Comparison of ENCODE assay signal across 20 cellular contexts in the genomic region with DNA sequence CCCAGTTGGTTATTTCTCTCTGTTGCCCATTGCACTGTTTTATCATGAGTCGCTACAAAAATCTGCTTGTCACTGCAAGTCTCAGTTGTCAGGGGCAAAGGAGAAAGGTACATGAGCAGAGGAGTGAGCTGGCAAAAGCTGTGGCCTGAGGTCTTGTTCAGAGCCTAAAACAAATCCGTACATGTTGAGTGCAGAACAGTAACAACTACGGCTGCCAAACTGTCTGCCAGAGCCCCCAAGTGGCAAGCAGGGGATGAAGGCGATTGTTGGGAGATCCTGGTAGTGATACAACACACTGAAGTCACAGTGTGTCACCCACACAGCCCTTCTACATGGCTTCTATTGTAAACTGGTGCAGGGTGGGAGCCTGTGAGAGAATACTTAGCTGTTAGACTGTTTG. TPM values are rescaled to one million over a fixed set of nuclear protein-coding genes. Genes with fewer than 3 reads are reported as not detected.
DNase-seq lines count a peak whose midpoint lies in the region; TF ChIP-seq lines count a peak whose summit lies in the region.
"Had no signal": no experiment of that assay in that cellular context is flagged by ENCODE, and none has a peak within 500 bp of the region (broad histone marks: within the 10 kb centered on the region; RNA-seq: fewer than 3 reads in every experiment).

No MANE protein-coding gene starts in this region.

- H2AK5ac ChIP-seq in mesenchymal stem cell (ENCODE audit: low read length, severe bottlenecking): no peak overlapping the region

- DNase-seq in G401 (ENCODE audit: low spot score) (peak; percentile 59), OCI-LY7 (ENCODE audit: low spot score) (no peak), epithelial cell of esophagus (ENCODE audit: low read depth) (peak; percentile 27), NOMO-1 treated with dmso at 0.1 percent for 144 hours (lab: John Stamatoyannopoulos, UW; ENCODE audit: unreplicated experiment) (no peak), NCI-H2029 treated with DMSO at 0.1 percent for 48 hours (lab: John Stamatoyannopoulos, UW) (no peak), mesenchymal stem cell (no peak)
- DNase-seq: activated B cell treated with CpG ODN at 0.5 μM for 24 hours; activated CD8-positive, alpha-beta T cell treated with anti-CD3 and anti-CD28 coated beads for 36 hours; activated naive CD4-positive, alpha-beta T cell; CD4-positive, CD25-positive, alpha-beta regulatory T cell; heart left ventricle; immature natural killer cell; IMR-90; pancreas; stimulated activated CD4-positive, alpha-beta T cell treated with anti-CD3 and anti-CD28 coated beads, Interleukin-2, amount 100 ng/mL, for 24 hours; stimulated activated naive CD4-positive, alpha-beta T cell had no signal

- H3K79me2 ChIP-seq in OCI-LY7 (ENCODE audit: insufficient read depth, low read depth, low read length): no peaks in the 10 kb centered on the region

- H3K27me3 ChIP-seq in mesenchymal stem cell (ENCODE audit: control insufficient read depth in 1 of 2, insufficient read depth in 1 of 2, low read length in 2 of 2): no peaks in the 10 kb centered on the region
- H3K27me3 ChIP-seq: heart left ventricle, pancreas had no signal

- H2AFZ ChIP-seq in OCI-LY7 (ENCODE audit: low read length) (no peak overlapping the region), mesenchymal stem cell (ENCODE audit: low read depth, low read length) (no peak overlapping the region)

- H3K9me3 ChIP-seq in OCI-LY7 (ENCODE audit: low read length): no peaks in the 10 kb centered on the region
- no peaks in the 10 kb centered on the region for H3K9me3 ChIP-seq in mesenchymal stem cell (ENCODE audit: control insufficient read depth, low read length)
- H3K9me3 ChIP-seq: heart left ventricle, pancreas had no signal

- CTCF ChIA-PET in OCI-LY7 (lab: Charles Lee; ENCODE audit: unreplicated experiment): no interaction called here

- in situ Hi-C loops in G401 (cut with HindIII; ENCODE audit: low sequenced_read_pairs): no loop called here

- intact Hi-C loops in OCI-LY7 (cut with micrococcal nuclease; ENCODE audit: unreplicated experiment): no loop called here

- no peak overlapping the region for H3K4me3 Mint-ChIP-seq in nephron
- H3K4me3 Mint-ChIP-seq: activated B cell treated with CpG ODN at 0.5 μM for 24 hours; activated CD8-positive, alpha-beta T cell treated with anti-CD3 and anti-CD28 coated beads for 36 hours; CD4-positive, CD25-positive, alpha-beta regulatory T cell; central memory CD8-positive, alpha-beta T cell; immature natural killer cell had no signal

- no peak overlapping the region for H3K27ac ChIP-seq in OCI-LY7 (ENCODE audit: low read depth, low read length, poor library complexity, severe bottlenecking)
- H3K27ac ChIP-seq in mesenchymal stem cell (ENCODE audit: low read length, poor library complexity, severe bottlenecking): no peak overlapping the region
- H3K27ac ChIP-seq: heart left ventricle, pancreas, SK-N-MC had no signal

- H3K4ac ChIP-seq in mesenchymal stem cell (ENCODE audit: low read depth in 1 of 2, low read length in 2 of 2): no peak overlapping the region

- H3K36me3 Mint-ChIP-seq in nephron (ENCODE audit: low read depth): no peaks in the 10 kb centered on the region
- H3K36me3 Mint-ChIP-seq: CD4-positive, CD25-positive, alpha-beta regulatory T cell; immature natural killer cell had no signal

- H4K20me1 ChIP-seq in OCI-LY7 (ENCODE audit: insufficient read depth, low read length): no peaks in the 10 kb centered on the region

- no peak overlapping the region for H3K4me3 ChIP-seq in OCI-LY7 (ENCODE audit: low read depth, low read length, poor library complexity, severe bottlenecking)
- H3K4me3 ChIP-seq in epithelial cell of esophagus (ENCODE audit: low read length): no peak overlapping the region
- H3K4me3 ChIP-seq in mesenchymal stem cell (ENCODE audit: insufficient read depth in 1 of 2, low read depth in 1 of 2, low read length in 2 of 2): no peak overlapping the region
- H3K4me3 ChIP-seq: GM12878, heart left ventricle, pancreas, SK-N-MC had no signal

- H4K91ac ChIP-seq in mesenchymal stem cell (ENCODE audit: low read length): no peak overlapping the region

- H3K9ac ChIP-seq in mesenchymal stem cell (ENCODE audit: low read length): no peak overlapping the region

- H3K14ac ChIP-seq in mesenchymal stem cell (ENCODE audit: low read length in 2 of 2): no peak overlapping the region

- TF ChIP-seq CTCF in OCI-LY7 (conservative IDR thresholded peaks at IDR 0.05; ENCODE audit: low read length) (0 out of 2 replicates have a peak, but pooled peaks have one; percentile 27), epithelial cell of esophagus (IDR thresholded peaks at IDR 0.05; ENCODE audit: insufficient read depth, low read depth, low read length, missing control alignments) (no peak), nephron (IDR thresholded peaks at IDR 0.05; ENCODE audit: unreplicated experiment in 3 of 3) (no peak)

- 49% methylated on average over 4 of the region's 4 CpGs for whole genome bisulfite sequencing in mesenchymal stem cell

- no peaks in the 10 kb centered on the region for H3K9me2 ChIP-seq in OCI-LY7 (ENCODE audit: insufficient read depth, low read length)

- no peaks in the 10 kb centered on the region for H3K4me1 ChIP-seq in OCI-LY7 (ENCODE audit: insufficient read depth, low read length, poor library complexity, severe bottlenecking)
- H3K4me1 ChIP-seq in mesenchymal stem cell (ENCODE audit: control insufficient read depth, insufficient read depth, low read depth, low read length): no peaks in the 10 kb centered on the region
- H3K4me1 ChIP-seq: pancreas had no signal

- no peaks in the 10 kb centered on the region for H3K9me3 Mint-ChIP-seq in nephron
- H3K9me3 Mint-ChIP-seq: activated B cell treated with CpG ODN at 0.5 μM for 24 hours had no signal

- no peaks in the 10 kb centered on the region for H3K79me1 ChIP-seq in mesenchymal stem cell (replicated peaks; ENCODE audit: low read length, poor library complexity, severe bottlenecking)

- H3K27ac Mint-ChIP-seq in nephron: peak overlapping the region; percentile 4 to 17 (median 13)
- H3K27ac Mint-ChIP-seq: activated B cell treated with CpG ODN at 0.5 μM for 24 hours; activated CD8-positive, alpha-beta T cell treated with anti-CD3 and anti-CD28 coated beads for 36 hours; CD4-positive, CD25-positive, alpha-beta regulatory T cell; immature natural killer cell had no signal

- peaks cover 25% of the 10 kb centered on the region for H3K4me1 Mint-ChIP-seq in nephron
- H3K4me1 Mint-ChIP-seq: activated B cell treated with CpG ODN at 0.5 μM for 24 hours; CD4-positive, CD25-positive, alpha-beta regulatory T cell; central memory CD8-positive, alpha-beta T cell; immature natural killer cell had no signal

- no peak overlapping the region for H3K23ac ChIP-seq in mesenchymal stem cell (ENCODE audit: low read length in 2 of 2)

- H3K36me3 ChIP-seq in OCI-LY7 (ENCODE audit: insufficient read depth, low read length): no peaks in the 10 kb centered on the region
- no peaks in the 10 kb centered on the region for H3K36me3 ChIP-seq in mesenchymal stem cell (ENCODE audit: control insufficient read depth in 1 of 2, insufficient read depth in 2 of 2, low read depth in 1 of 2, low read length in 2 of 2)
- H3K36me3 ChIP-seq: heart left ventricle, pancreas had no signal

- no peak overlapping the region for H3K18ac ChIP-seq in mesenchymal stem cell (ENCODE audit: low read depth in 1 of 2, low read length in 2 of 2)

- H3K4me2 ChIP-seq in OCI-LY7 (ENCODE audit: low read length) (no peak overlapping the region), mesenchymal stem cell (ENCODE audit: low read length, poor library complexity, severe bottlenecking) (no peak overlapping the region)

- no peak overlapping the region for H2BK12ac ChIP-seq in mesenchymal stem cell (ENCODE audit: low read length in 2 of 2)

- no peaks in the 10 kb centered on the region for H3K27me3 Mint-ChIP-seq in nephron (ENCODE audit: low read depth)
- H3K27me3 Mint-ChIP-seq: activated CD8-positive, alpha-beta T cell treated with anti-CD3 and anti-CD28 coated beads for 36 hours; CD4-positive, CD25-positive, alpha-beta regulatory T cell; central memory CD8-positive, alpha-beta T cell had no signal

- POLR2A ChIA-PET in OCI-LY7 (lab: Charles Lee): no interaction called here

- H2BK5ac ChIP-seq in mesenchymal stem cell (ENCODE audit: low read depth, low read length, poor library complexity, severe bottlenecking): no peak overlapping the region

- no peak overlapping the region for H4K8ac ChIP-seq in mesenchymal stem cell (ENCODE audit: low read length)

- no peak overlapping the region for H2BK120ac ChIP-seq in mesenchymal stem cell (ENCODE audit: low read depth, low read length)

- no TSS peak for BruUV-seq in OCI-LY7 (replicated peaks; lab: Mats Ljungman, UMichigan)

- no peak overlapping the region for H2BK15ac ChIP-seq in mesenchymal stem cell (ENCODE audit: low read depth, poor library complexity, severe bottlenecking)

RNA-seq across cellular contexts. Expression of a gene that starts 50.9 kb away (rescaled TPM):
- total RNA-seq in G401 (2014; rRNA removed; shearing (Covaris generic)): not detected in 2 replicates
- not detected in 2 replicates for total RNA-seq in OCI-LY7 (2014; rRNA removed; shearing (Covaris generic))
- total RNA-seq in OCI-LY7 (2022): not detected in 2 replicates
- 0.01 TPM for polyA plus RNA-seq in mesenchymal stem cell (2013, experiment 1 of 2)
- polyA plus RNA-seq in mesenchymal stem cell (2013, experiment 2 of 2): 0.01 TPM
- total RNA-seq: activated B cell treated with CpG ODN at 0.5 μM for 24 hours; activated CD8-positive, alpha-beta T cell treated with anti-CD3 and anti-CD28 coated beads for 36 hours; CD4-positive, CD25-positive, alpha-beta regulatory T cell; GM12878 had no signal
- polyA plus RNA-seq: CD4-positive, CD25-positive, alpha-beta regulatory T cell; GM12878; immature natural killer cell; IMR-90 had no signal

Comparison
In these comparisons a context has a peak if more than half of its experiments do, and no peak if none do; other contexts are left out.
1. DNase-seq: peak in G401 (single experiment) and epithelial cell of esophagus (single experiment); none in OCI-LY7 (single experiment), NOMO-1 treated with dmso at 0.1 percent for 144 hours (single experiment), NCI-H2029 treated with DMSO at 0.1 percent for 48 hours (single experiment) and mesenchymal stem cell (single experiment).